Comparison of ENCODE assay signal across 23 cellular contexts in genomic region chr16:51310159-51310558, GRCh38.
"Had no signal": no experiment of that assay in that cellular context is flagged by ENCODE, and none has a peak within 500 bp of the region (broad histone marks: within the 10 kb centered on the region; RNA-seq: fewer than 3 reads in every experiment).

No MANE protein-coding gene starts in this region.

- DNase-seq: dermis blood vessel endothelial cell; dorsolateral prefrontal cortex; effector CD8-positive, alpha-beta T cell; effector memory CD8-positive, alpha-beta T cell; endodermal cell; erythroblast; esophagus squamous epithelium; foreskin fibroblast; foreskin melanocyte; gastrocnemius medialis; heart left ventricle; hypothalamus; left colon; left lung; left ventricle myocardium superior; lower lobe of right lung; mesenchymal stem cell; midbrain had no signal

- H3K4me3 Mint-ChIP-seq: effector memory CD8-positive, alpha-beta T cell; endodermal cell had no signal

- H3K27me3 Mint-ChIP-seq: effector memory CD8-positive, alpha-beta T cell had no signal

- ATAC-seq: effector memory CD8-positive, alpha-beta T cell; esophagus mucosa; gastrocnemius medialis; heart left ventricle; left colon; left lung; left ventricle myocardium superior; lower lobe of right lung had no signal

- FAIRE-seq: colon, endometrium, islet of Langerhans, keratinocyte had no signal

- H3K27ac Mint-ChIP-seq: effector memory CD8-positive, alpha-beta T cell; endodermal cell had no signal
